Comparison of ENCODE assay signal across 8 cellular contexts in the genomic region with DNA sequence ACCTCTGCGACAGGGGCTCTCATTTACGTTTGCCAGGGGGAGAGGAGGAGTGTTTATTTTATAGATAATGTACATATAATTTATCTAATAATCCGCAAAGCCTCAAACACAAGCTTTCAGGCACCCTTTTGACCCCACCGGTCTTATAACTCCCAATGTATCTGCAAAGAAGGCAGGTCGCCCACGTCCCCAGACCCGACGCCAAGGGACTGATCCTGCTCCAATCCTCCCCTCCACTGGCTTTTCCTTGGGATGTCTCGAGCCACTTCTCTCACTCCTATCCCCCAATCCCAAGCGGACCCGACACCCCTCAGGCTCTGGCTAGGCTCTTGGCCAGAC. TPM values are rescaled to one million over a fixed set of nuclear protein-coding genes. Genes with fewer than 3 reads are reported as not detected.
DNase-seq lines count a peak whose midpoint lies in the region; ATAC-seq and TF ChIP-seq lines count a peak whose summit lies in the region.

No MANE protein-coding gene starts in this region.

- no peak for TF ChIP-seq CTCF in testis (IDR thresholded peaks at IDR 0.05)

- peak overlapping the region; percentile 90 to 96 for H3K27ac ChIP-seq in testis

- 0% methylated on average over 11 of the region's 11 CpGs for WGBS in testis, 2 donors

- H3K4me3 Mint-ChIP-seq in activated T-helper 1 cell treated with anti-CD3 and anti-CD28 coated beads, Interleukin-12 subunit alpha, Interleukin-12 subunit beta, Interleukin-2, Interleukin-4 antibody, amounts not matched to agents 30 ng/mL and 10 ng/mL and 1 ng/mL, durations not matched to agents 14 hours and 24 hours and 36 hours, result peak overlapping the region; percentile 98
- peak overlapping the region; percentile 99 to 100 (median 99) for H3K4me3 Mint-ChIP-seq in immature natural killer cell

- peak overlapping the region; percentile 81 to 94 for H3K4me3 ChIP-seq in testis

- H3K36me3 ChIP-seq in testis (ENCODE audit: low read depth, missing control alignments), result no peaks in the 10 kb centered on the region

- intact Hi-C loops in activated T-helper 1 cell treated with anti-CD3 and anti-CD28 coated beads, Interleukin-12 subunit alpha, Interleukin-12 subunit beta, Interleukin-2, Interleukin-4 antibody, amounts not matched to agents 30 ng/mL and 10 ng/mL and 1 ng/mL, durations not matched to agents 14 hours and 24 hours and 36 hours (cut with micrococcal nuclease), result loop anchor here (1.0 to 5.0 kb wide), 6 partner anchors 92 to 1405 kb away; a partner anchor contains a TSS
- intact Hi-C loops in testis (cut with DNase I; ENCODE audit: low total_unique reads), result no loop called here

- H3K27ac Mint-ChIP-seq in activated T-helper 1 cell treated with anti-CD3 and anti-CD28 coated beads, Interleukin-12 subunit alpha, Interleukin-12 subunit beta, Interleukin-2, Interleukin-4 antibody, amounts not matched to agents 30 ng/mL and 10 ng/mL and 1 ng/mL, durations not matched to agents 14 hours and 24 hours and 36 hours, result peak overlapping the region; percentile 98
- peak overlapping the region; percentile 94 to 100 (median 98) for H3K27ac Mint-ChIP-seq in immature natural killer cell

- H3K4me1 ChIP-seq in testis, result peaks cover 16% of the 10 kb centered on the region

- DNase-seq in CD1c-positive myeloid dendritic cell (ENCODE audit: extremely low spot score) (peak; percentile 30), immature natural killer cell (no peak), testis (no peak)
- no peak for DNase-seq in activated T-helper 1 cell treated with anti-CD3 and anti-CD28 coated beads, Interleukin-12 subunit alpha, Interleukin-12 subunit beta, Interleukin-2, Interleukin-4 antibody, amounts not matched to agents 30 ng/mL and 10 ng/mL and 1 ng/mL, durations not matched to agents 14 hours and 24 hours and 36 hours (ENCODE audit: low spot score)

- TF ChIP-seq POLR2A in testis (IDR thresholded peaks at IDR 0.05), result no peak

- peaks cover 39% of the 10 kb centered on the region for H3K4me1 Mint-ChIP-seq in activated T-helper 1 cell treated with anti-CD3 and anti-CD28 coated beads, Interleukin-12 subunit alpha, Interleukin-12 subunit beta, Interleukin-2, Interleukin-4 antibody, amounts not matched to agents 30 ng/mL and 10 ng/mL and 1 ng/mL, durations not matched to agents 14 hours and 24 hours and 36 hours (ENCODE audit: low read depth)
- peaks cover 34 to 59% of the 10 kb centered on the region in 2 donors for H3K4me1 Mint-ChIP-seq in immature natural killer cell

- H3K9me3 ChIP-seq in testis, result no peaks in the 10 kb centered on the region

- H3K36me3 Mint-ChIP-seq in activated T-helper 1 cell treated with anti-CD3 and anti-CD28 coated beads, Interleukin-12 subunit alpha, Interleukin-12 subunit beta, Interleukin-2, Interleukin-4 antibody, amounts not matched to agents 30 ng/mL and 10 ng/mL and 1 ng/mL, durations not matched to agents 14 hours and 24 hours and 36 hours (ENCODE audit: low read depth), result peaks cover 24% of the 10 kb centered on the region
- H3K36me3 Mint-ChIP-seq in immature natural killer cell, result peaks cover 5 to 12% (median 6%) of the 10 kb centered on the region in 3 donors

- no peaks in the 10 kb centered on the region for H3K27me3 Mint-ChIP-seq in activated T-helper 1 cell treated with anti-CD3 and anti-CD28 coated beads, Interleukin-12 subunit alpha, Interleukin-12 subunit beta, Interleukin-2, Interleukin-4 antibody, amounts not matched to agents 30 ng/mL and 10 ng/mL and 1 ng/mL, durations not matched to agents 14 hours and 24 hours and 36 hours (ENCODE audit: insufficient read depth)
- peaks cover 6 to 10% (median 6%) of the 10 kb centered on the region in 3 donors for H3K27me3 Mint-ChIP-seq in immature natural killer cell (ENCODE audit: low read depth in 3 of 3)

- ATAC-seq in HG02870 (IDR thresholded peaks at IDR 0.05; ENCODE audit: unreplicated experiment) (peak; percentile 10), GM21529 (IDR thresholded peaks at IDR 0.05; ENCODE audit: unreplicated experiment) (no peak), GM19463 (IDR thresholded peaks at IDR 0.05; ENCODE audit: unreplicated experiment) (no peak), GM21515 (IDR thresholded peaks at IDR 0.05; ENCODE audit: unreplicated experiment) (no peak)

- H3K9me3 Mint-ChIP-seq in activated T-helper 1 cell treated with anti-CD3 and anti-CD28 coated beads, Interleukin-12 subunit alpha, Interleukin-12 subunit beta, Interleukin-2, Interleukin-4 antibody, amounts not matched to agents 30 ng/mL and 10 ng/mL and 1 ng/mL, durations not matched to agents 14 hours and 24 hours and 36 hours, result no peaks in the 10 kb centered on the region
- no peaks in the 10 kb centered on the region for H3K9me3 Mint-ChIP-seq in immature natural killer cell

- no peaks in the 10 kb centered on the region for H3K27me3 ChIP-seq in testis

RNA-seq across cellular contexts. Expression of a gene that starts 0.5 kb away (rescaled TPM):
- 46.3 and 48.6 TPM in 2 replicates for total RNA-seq in activated T-helper 1 cell treated with anti-CD3 and anti-CD28 coated beads, Interleukin-12 subunit alpha, Interleukin-12 subunit beta, Interleukin-2, Interleukin-4 antibody, amounts not matched to agents 30 ng/mL and 10 ng/mL and 1 ng/mL, durations not matched to agents 14 hours and 24 hours and 36 hours
- polyA plus RNA-seq in immature natural killer cell (10 to 100 TPM; 36.9 to 80.1 (median 51.8) TPM), testis (ENCODE audit: insufficient read depth, low read depth, low replicate concordance) (20.9 TPM)
- total RNA-seq in testis, result 10 to 100 TPM; 31.3 to 35.6 TPM
